24 cellular contexts compared by ENCODE assay signal in genomic region chr14:99387880-99388279, GRCh38.
"Had no signal": no experiment of that assay in that cellular context is flagged by ENCODE, and none has a peak within 500 bp of the region (broad histone marks: within the 10 kb centered on the region; RNA-seq: fewer than 3 reads in every experiment).

No MANE protein-coding gene starts in this region.

- H3K27ac ChIP-seq: breast epithelium, colonic mucosa, dorsolateral prefrontal cortex, esophagus muscularis mucosa, left ventricle myocardium inferior, pancreas, psoas muscle, thyroid gland, upper lobe of right lung had no signal

- H3K36me3 ChIP-seq: breast epithelium, colonic mucosa, esophagus muscularis mucosa, left ventricle myocardium inferior, pancreas, thyroid gland, upper lobe of right lung had no signal

- DNase-seq: activated B cell treated with CpG ODN at 0.5 μM for 24 hours; activated CD4-positive, alpha-beta T cell treated with anti-CD3 and anti-CD28 coated beads for 4 hours; activated gamma-delta T cell; activated T-cell treated with anti-CD3 and anti-CD28 coated beads, Interleukin-2, amount 50 U/mL, for 72 hours; colonic mucosa; dorsolateral prefrontal cortex; glutamatergic neuron; hippocampal formation; left ventricle myocardium inferior; naive thymus-derived CD4-positive, alpha-beta T cell; pancreas; psoas muscle; right cardiac atrium; stimulated activated CD4-positive, alpha-beta T cell treated with anti-CD3 and anti-CD28 coated beads, Interleukin-12 subunit alpha, Interleukin-12 subunit beta, amount 100 ng/mL, for 4 hours; stimulated activated CD4-positive, alpha-beta T cell treated with anti-CD3 and anti-CD28 coated beads, Interleukin-4, amount 100 ng/mL, for 4 hours; substantia nigra; T1000; thyroid gland; upper lobe of right lung had no signal

- ATAC-seq: activated naive CD4-positive, alpha-beta T cell treated with anti-CD3 and anti-CD28 coated beads, Interleukin-2, amount 50 U/mL, for 72 hours; activated T-cell treated with anti-CD3 and anti-CD28 coated beads, Interleukin-2, amount 50 U/mL, for 72 hours; naive thymus-derived CD4-positive, alpha-beta T cell; pancreas; psoas muscle; right cardiac atrium; upper lobe of right lung had no signal

- FAIRE-seq: astrocyte, frontal cortex, pancreas had no signal

- H3K9me3 ChIP-seq: breast epithelium, colonic mucosa, esophagus muscularis mucosa, left ventricle myocardium inferior, pancreas, psoas muscle, thyroid gland, upper lobe of right lung had no signal

- H3K4me1 ChIP-seq: breast epithelium, colonic mucosa, psoas muscle, thyroid gland had no signal

- H3K27me3 ChIP-seq: colonic mucosa, pancreas, thyroid gland had no signal

- H3K4me3 ChIP-seq: breast epithelium, colonic mucosa, dorsolateral prefrontal cortex, esophagus muscularis mucosa, left ventricle myocardium inferior, pancreas, psoas muscle, thyroid gland, upper lobe of right lung had no signal
